In the genomic region with DNA sequence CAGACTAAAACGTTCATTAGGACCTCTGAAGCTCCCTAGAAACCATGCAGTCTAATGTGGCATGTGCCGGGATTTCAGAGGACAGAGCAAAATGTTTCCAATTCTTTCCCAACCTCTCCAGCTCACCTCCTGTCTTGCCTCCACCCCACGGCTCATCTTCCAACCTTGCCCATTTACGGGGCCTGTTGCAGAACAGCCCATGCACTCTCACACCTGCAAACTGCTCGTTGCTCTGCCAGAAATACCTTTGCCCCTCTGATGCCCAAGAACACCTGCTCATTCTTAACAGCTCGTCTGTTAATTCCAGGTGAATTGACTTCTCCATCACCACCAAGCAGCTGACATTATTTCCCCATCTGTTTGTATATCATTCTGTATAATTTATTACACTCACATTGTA, we compare ENCODE assay signal across 14 cellular contexts. TPM values are rescaled to one million over a fixed set of nuclear protein-coding genes. Genes with fewer than 3 reads are reported as not detected.
DNase-seq lines count a peak whose midpoint lies in the region; ATAC-seq and TF ChIP-seq lines count a peak whose summit lies in the region.
"Had no signal": no experiment of that assay in that cellular context is flagged by ENCODE, and none has a peak within 500 bp of the region (broad histone marks: within the 10 kb centered on the region; RNA-seq: fewer than 3 reads in every experiment).

No MANE protein-coding gene starts in this region.

- DNase-seq in activated CD4-positive, alpha-beta T cell treated with anti-CD3 and anti-CD28 coated beads, Interleukin-2, amount 10 ng/mL, durations not matched to agents 7 days and 5 days, result no peak
- DNase-seq in activated CD4-positive, alpha-beta T cell treated with anti-CD3 and anti-CD28 coated beads for 1 hour, result no peak
- DNase-seq in NCI-H2171 (lab: John Stamatoyannopoulos, UW) (peak; percentile 70), esophagus muscularis mucosa (ENCODE audit: extremely low spot score) (peak; percentile 87), NCI-H226 (no peak), cardiac septum (ENCODE audit: low spot score) (no peak)
- no peak for DNase-seq in natural killer cell treated with Interleukin-12 subunit alpha and Interleukin-12 subunit beta and Interleukin-15 and Interleukin-18, amount 100 ng/mL, for 72 hours (ENCODE audit: low spot score)
- DNase-seq: activated naive CD4-positive, alpha-beta T cell; CD8-positive, alpha-beta T cell; esophagus squamous epithelium; heart left ventricle had no signal

- peaks cover 0 to 42% (median 33%) of the 10 kb centered on the region in 4 donors for H3K4me1 ChIP-seq in esophagus muscularis mucosa

- H3K27ac ChIP-seq in esophagus muscularis mucosa (replicated peaks in 1 of 4), result peak overlapping the region; percentile 42 to 72 (median 62)

- no peaks in the 10 kb centered on the region for H3K36me3 ChIP-seq in esophagus muscularis mucosa
- H3K36me3 ChIP-seq: esophagus squamous epithelium, heart left ventricle, pancreas had no signal

- no peaks in the 10 kb centered on the region for H3K9me3 ChIP-seq in esophagus muscularis mucosa
- H3K9me3 ChIP-seq: esophagus squamous epithelium, heart left ventricle, pancreas had no signal

- TF ChIP-seq CTCF in esophagus muscularis mucosa (IDR thresholded peaks at IDR 0.05), result no peak

- no peaks in the 10 kb centered on the region for H3K27me3 ChIP-seq in esophagus muscularis mucosa
- H3K27me3 ChIP-seq: heart left ventricle, pancreas had no signal

- H3K27ac Mint-ChIP-seq in activated CD4-positive, alpha-beta T cell treated with anti-CD3 and anti-CD28 coated beads, Interleukin-2, amount 10 ng/mL, durations not matched to agents 7 days and 5 days, result peak overlapping the region; percentile 28
- no peak overlapping the region for H3K27ac Mint-ChIP-seq in natural killer cell treated with Interleukin-12 subunit alpha and Interleukin-12 subunit beta and Interleukin-15 and Interleukin-18, amount 100 ng/mL, for 72 hours
- H3K27ac Mint-ChIP-seq: CD8-positive, alpha-beta T cell had no signal

- H3K9me3 Mint-ChIP-seq in activated CD4-positive, alpha-beta T cell treated with anti-CD3 and anti-CD28 coated beads, Interleukin-2, amount 10 ng/mL, durations not matched to agents 7 days and 5 days, result no peaks in the 10 kb centered on the region
- H3K9me3 Mint-ChIP-seq in natural killer cell treated with Interleukin-12 subunit alpha and Interleukin-12 subunit beta and Interleukin-15 and Interleukin-18, amount 100 ng/mL, for 72 hours, result no peaks in the 10 kb centered on the region
- H3K9me3 Mint-ChIP-seq: CD8-positive, alpha-beta T cell had no signal

- POLR2A ChIA-PET in activated CD4-positive, alpha-beta T cell treated with anti-CD3 and anti-CD28 coated beads, Interleukin-2, amount 10 ng/mL, durations not matched to agents 7 days and 5 days (lab: Charles Lee), result interaction anchor here (0.6 kb wide), 1 partner anchor 15 kb away, joined by 3 read pairs; no protein-coding TSS in a partner anchor

- H3K36me3 Mint-ChIP-seq in activated CD4-positive, alpha-beta T cell treated with anti-CD3 and anti-CD28 coated beads, Interleukin-2, amount 10 ng/mL, durations not matched to agents 7 days and 5 days (ENCODE audit: low read depth), result peaks cover under 1% of the 10 kb centered on the region
- no peaks in the 10 kb centered on the region for H3K36me3 Mint-ChIP-seq in natural killer cell treated with Interleukin-12 subunit alpha and Interleukin-12 subunit beta and Interleukin-15 and Interleukin-18, amount 100 ng/mL, for 72 hours
- H3K36me3 Mint-ChIP-seq: CD8-positive, alpha-beta T cell had no signal

- H3K4me3 ChIP-seq in esophagus muscularis mucosa, result no peak overlapping the region
- H3K4me3 ChIP-seq: esophagus squamous epithelium, heart left ventricle, pancreas had no signal

- TF ChIP-seq EP300 in esophagus muscularis mucosa (IDR thresholded peaks at IDR 0.05), result no peak

- CTCF ChIA-PET in activated CD4-positive, alpha-beta T cell treated with anti-CD3 and anti-CD28 coated beads, Interleukin-2, amount 10 ng/mL, durations not matched to agents 7 days and 5 days (lab: Charles Lee), result interaction anchor here (0.9 to 2.8 kb wide), 5 partner anchors 10 to 494 kb away, joined by 3 to 10 read pairs (median 4); a partner anchor contains a TSS

- H3K27me3 Mint-ChIP-seq in activated CD4-positive, alpha-beta T cell treated with anti-CD3 and anti-CD28 coated beads, Interleukin-2, amount 10 ng/mL, durations not matched to agents 7 days and 5 days, result peaks cover 5% of the 10 kb centered on the region
- H3K27me3 Mint-ChIP-seq in natural killer cell treated with Interleukin-12 subunit alpha and Interleukin-12 subunit beta and Interleukin-15 and Interleukin-18, amount 100 ng/mL, for 72 hours, result no peaks in the 10 kb centered on the region

- no peak for TF ChIP-seq POLR2A in esophagus muscularis mucosa (IDR thresholded peaks at IDR 0.05; ENCODE audit: low read depth)

- 50% methylated on average over 6 of the region's 6 CpGs for WGBS in esophagus muscularis mucosa

- H3K4me3 Mint-ChIP-seq in activated CD4-positive, alpha-beta T cell treated with anti-CD3 and anti-CD28 coated beads, Interleukin-2, amount 10 ng/mL, durations not matched to agents 7 days and 5 days, result no peak overlapping the region
- no peak overlapping the region for H3K4me3 Mint-ChIP-seq in natural killer cell treated with Interleukin-12 subunit alpha and Interleukin-12 subunit beta and Interleukin-15 and Interleukin-18, amount 100 ng/mL, for 72 hours
- H3K4me3 Mint-ChIP-seq: CD8-positive, alpha-beta T cell had no signal

- ATAC-seq in natural killer cell treated with Interleukin-12 subunit alpha and Interleukin-12 subunit beta and Interleukin-15 and Interleukin-18, amount 100 ng/mL, for 72 hours, result no peak
- no peak for ATAC-seq in GM18868 (IDR thresholded peaks at IDR 0.05; ENCODE audit: unreplicated experiment)
- ATAC-seq: activated CD4-positive, CD25-positive, alpha-beta regulatory T cell treated with anti-CD3 and anti-CD28 coated beads, Interleukin-2, amount 50 U/mL, for 24 hours; CD8-positive, alpha-beta T cell; heart left ventricle had no signal

- H3K4me1 Mint-ChIP-seq in activated CD4-positive, alpha-beta T cell treated with anti-CD3 and anti-CD28 coated beads, Interleukin-2, amount 10 ng/mL, durations not matched to agents 7 days and 5 days, result peaks cover 25% of the 10 kb centered on the region
- peaks cover 14 to 17% of the 10 kb centered on the region in 2 donors for H3K4me1 Mint-ChIP-seq in natural killer cell treated with Interleukin-12 subunit alpha and Interleukin-12 subunit beta and Interleukin-15 and Interleukin-18, amount 100 ng/mL, for 72 hours (ENCODE audit: low read depth in 2 of 2)

- intact Hi-C loops in esophagus muscularis mucosa (cut with DNase I) (loop anchor here (10.0 kb wide), 1 partner anchor 173 kb away; a partner anchor contains a TSS), cardiac septum (cut with DNase I) (no loop called here)

RNA-seq across cellular contexts. Expression of a gene that starts 53.9 kb away (rescaled TPM):
- 100 to 1,000 TPM; 239 to 296 TPM for total RNA-seq in activated CD4-positive, alpha-beta T cell treated with anti-CD3 and anti-CD28 coated beads, Interleukin-2, amount 10 ng/mL, durations not matched to agents 7 days and 5 days
- total RNA-seq in esophagus muscularis mucosa (100 to 1,000 TPM in 1 of 4 donors, 10 to 100 TPM in 3; 82.3 to 157 (median 85.1) TPM), cardiac septum (13.7 TPM)
- total RNA-seq in natural killer cell treated with Interleukin-12 subunit alpha and Interleukin-12 subunit beta and Interleukin-15 and Interleukin-18, amount 100 ng/mL, for 72 hours, result 100 to 1,000 TPM; 127 to 173 TPM

Comparison
In these comparisons a context has a peak if more than half of its experiments do, and no peak if none do; other contexts are left out.
1. DNase-seq: peak in NCI-H2171 (single experiment) and esophagus muscularis mucosa (single experiment); none in activated CD4-positive, alpha-beta T cell treated with anti-CD3 and anti-CD28 coated beads, Interleukin-2, amount 10 ng/mL, durations not matched to agents 7 days and 5 days (single experiment), activated CD4-positive, alpha-beta T cell treated with anti-CD3 and anti-CD28 coated beads for 1 hour (single experiment), natural killer cell treated with Interleukin-12 subunit alpha and Interleukin-12 subunit beta and Interleukin-15 and Interleukin-18, amount 100 ng/mL, for 72 hours (single experiment), NCI-H226 (single experiment) and cardiac septum (single experiment).